Comparison of ENCODE assay signal across 2 cellular contexts in genomic region chr21:15192243-15192642, GRCh38.
TF ChIP-seq lines count a peak whose summit lies in the region.

No MANE protein-coding gene starts in this region.

TF ChIP-seq in H1, 55 proteins besides CTCF, POLR2A, EP300 and RAD21 (continued from another document):
- no peak for TF ChIP-seq CTBP2 (IDR thresholded peaks at IDR 0.05; ENCODE audit: borderline replicate concordance, insufficient read depth, insufficient read length, low read length)
- no peak for TF ChIP-seq PHF8 (conservative IDR thresholded peaks at IDR 0.05; ENCODE audit: low read depth, low read length)
- no peak for TF ChIP-seq ATF2 (IDR thresholded peaks at IDR 0.05; ENCODE audit: low read length)
- no peak for TF ChIP-seq RFX5 (IDR thresholded peaks at IDR 0.05; ENCODE audit: borderline replicate concordance, low read depth, low read length)
- TF ChIP-seq GTF2F1 (IDR thresholded peaks at IDR 0.05; ENCODE audit: borderline replicate concordance, low read depth, low read length), result no peak
- no peak for TF ChIP-seq TEAD4 (IDR thresholded peaks at IDR 0.05; ENCODE audit: low read depth, low read length)
- no peak for TF ChIP-seq GABPA (IDR thresholded peaks at IDR 0.05; ENCODE audit: borderline replicate concordance, insufficient read depth, low read length)
- no peak for TF ChIP-seq BCL11A (IDR thresholded peaks at IDR 0.05; ENCODE audit: low read depth in 2 of 2, low read length in 2 of 2)
- TF ChIP-seq POU5F1 (IDR thresholded peaks at IDR 0.05; ENCODE audit: low read depth, low read length), result no peak
- no peak for TF ChIP-seq POLR2AphosphoS5 (IDR thresholded peaks at IDR 0.05; ENCODE audit: low read depth, low read length)

TF ChIP-seq in HepG2, 621 proteins besides CTCF, POLR2A, EP300 and RAD21 (continued from another document):
- no peak for TF ChIP-seq TFDP2 (CRISPR knock-in tag; IDR thresholded peaks at IDR 0.05)
- no peak for TF ChIP-seq MZF1 (CRISPR knock-in tag; IDR thresholded peaks at IDR 0.05; ENCODE audit: borderline replicate concordance)
